In genomic region chr3:52851348-52851747, GRCh38 we compare ENCODE assay signal across 1 cellular context.
TF ChIP-seq lines count a peak whose summit lies in the region.

No MANE protein-coding gene starts in this region.

TF ChIP-seq in neural cell, 6 proteins besides CTCF, POLR2A, EP300 and RAD21 (continued from another document):
- no peak for TF ChIP-seq REST (IDR thresholded peaks at IDR 0.05; ENCODE audit: borderline replicate concordance)
- no peak for TF ChIP-seq TAF1 (IDR thresholded peaks at IDR 0.05; ENCODE audit: low read depth)
- TF ChIP-seq SMC3 (conservative IDR thresholded peaks at IDR 0.05; ENCODE audit: poor library complexity) = peak; percentile 69
- no peak for TF ChIP-seq EZH2 (IDR thresholded peaks at IDR 0.05; ENCODE audit: borderline replicate concordance, insufficient read depth, low read length, poor library complexity, severe bottlenecking)
